Comparison of ENCODE assay signal across 8 cellular contexts in the genomic region with DNA sequence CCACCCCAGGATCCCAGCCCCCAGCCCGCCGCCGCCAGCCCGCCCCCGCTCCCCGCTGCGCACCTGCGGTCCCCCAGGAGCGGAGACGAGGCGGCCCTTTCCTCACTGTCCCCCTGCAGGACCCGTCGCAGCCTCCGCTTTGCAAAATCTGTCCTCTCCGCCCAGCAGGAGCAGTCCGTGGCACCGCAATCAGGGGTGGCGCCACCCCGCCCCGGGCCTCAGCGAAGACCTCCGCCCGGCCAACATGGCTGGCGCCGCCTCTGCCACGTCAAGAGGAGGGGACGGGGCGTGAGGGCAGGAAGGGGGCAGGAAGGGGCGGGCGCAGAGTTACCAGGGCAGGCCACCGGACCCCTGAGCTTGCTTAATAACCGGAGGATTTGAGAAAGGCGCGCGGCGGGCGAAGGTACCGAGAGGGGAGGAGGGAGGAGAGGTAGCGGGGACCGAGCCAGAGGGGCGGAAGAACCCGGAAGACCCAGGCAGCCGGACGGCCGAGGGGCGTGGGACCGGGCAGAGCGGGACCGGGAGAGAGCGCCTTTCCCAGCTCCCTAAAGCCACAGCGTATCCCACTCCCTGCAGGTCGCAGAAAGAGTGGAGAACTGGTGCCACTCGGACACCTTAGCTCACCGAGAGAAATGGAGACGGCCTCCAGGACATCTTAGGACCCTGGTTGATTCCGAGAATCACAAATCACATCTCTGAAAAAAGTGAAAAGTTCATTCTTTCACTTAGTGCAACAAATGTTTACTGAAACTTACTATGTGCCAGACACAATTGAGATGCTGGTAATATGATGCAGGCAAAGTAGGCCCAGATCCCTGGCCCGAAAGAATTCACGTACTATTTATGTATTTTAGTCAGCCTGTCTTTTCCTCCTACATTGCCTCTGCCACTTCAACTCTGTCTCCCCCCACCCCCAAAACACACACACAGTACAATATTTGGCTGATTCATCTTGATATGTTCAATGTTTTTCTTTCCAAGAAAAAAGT. TPM values are rescaled to one million over a fixed set of nuclear protein-coding genes. Genes with fewer than 3 reads are reported as not detected.
A peak's percentile ranks its signal among the peaks of the same experiment; 100 is the strongest.
DNase-seq lines count a peak whose midpoint lies in the region; ATAC-seq, FAIRE-seq and TF ChIP-seq lines count a peak whose summit lies in the region.

SEC23A (minus strand) TSS at position 267 of the 989 bp plus-strand sequence. CDS start 7,117 bp downstream, outside the sequence.

- ATAC-seq in HG02840 (IDR thresholded peaks at IDR 0.05; ENCODE audit: low FRiP score, unreplicated experiment), result peak; percentile 91
- ATAC-seq in T-cell (replicated peaks in 1 of 4), result peak; percentile 96 to 98 (median 97)
- peak; percentile 98 to 99 (median 99) for ATAC-seq in heart right ventricle
- ATAC-seq in upper lobe of right lung, result peak; percentile 99

- intact Hi-C loops in heart right ventricle (cut with DNase I), result loop anchor here in 7 of 10 donors (2.0 to 10.0 kb wide), 7 partner anchors 69 to 330 kb away; partner anchors contain the start of genes FBXO33 (in 4 of the 7), PNN (in 3 of the 7) and TRAPPC6B (in 3 of the 7)
- intact Hi-C loops in upper lobe of right lung (cut with DNase I), result no loop called here

- H3K4me3 Mint-ChIP-seq in T-cell (peak within 1 kb of the TSS; percentile 93 to 97 (median 95)), progenitor cell of endocrine pancreas (ENCODE audit: low read depth) (peak within 1 kb of the TSS; percentile 90)

- TF ChIP-seq POLR2A in GM12892 (IDR thresholded peaks at IDR 0.05; ENCODE audit: low read depth, low read length), result peak; percentile 80; the same call in 1 of the 2 replicates

- TF ChIP-seq CTCF in heart right ventricle (IDR thresholded peaks at IDR 0.05) (peak in 2 of 9 donors; percentile 10 to 18), progenitor cell of endocrine pancreas (IDR thresholded peaks at IDR 0.05; ENCODE audit: unreplicated experiment) (peak; percentile 17), upper lobe of right lung (IDR thresholded peaks at IDR 0.05) (no peak)

- peaks cover 0 to 4% (median 0%) of the 10 kb centered on the region in 9 donors for H3K36me3 ChIP-seq in heart right ventricle
- H3K36me3 ChIP-seq in upper lobe of right lung, result no peaks in the 10 kb centered on the region

- H3K4me1 Mint-ChIP-seq in T-cell (peaks cover 40 to 48% (median 44%) of the 10 kb centered on the region in 3 donors), progenitor cell of endocrine pancreas (ENCODE audit: low read depth) (peaks cover 20% of the 10 kb centered on the region)

- H3K9me3 ChIP-seq in heart right ventricle (no peaks in the 10 kb centered on the region), upper lobe of right lung (no peaks in the 10 kb centered on the region)

- peak; percentile 83 for FAIRE-seq in GM12892 (lab: Jason Lieb, UNC)

- H3K4me3 ChIP-seq in heart right ventricle (peak within 1 kb of the TSS; percentile 78 to 97 (median 86)), upper lobe of right lung (peak within 1 kb of the TSS; percentile 94)

- H3K27me3 ChIP-seq in heart right ventricle (no peaks in the 10 kb centered on the region), upper lobe of right lung (no peaks in the 10 kb centered on the region)

- H3K27me3 Mint-ChIP-seq in T-cell (no peaks in the 10 kb centered on the region), progenitor cell of endocrine pancreas (no peaks in the 10 kb centered on the region)

- H3K36me3 Mint-ChIP-seq in T-cell, result no peaks in the 10 kb centered on the region
- H3K36me3 Mint-ChIP-seq in progenitor cell of endocrine pancreas (ENCODE audit: insufficient read depth), result peaks cover 3% of the 10 kb centered on the region

- WGBS in adipose tissue, 3 donors, result 1% methylated on average over 47 to 58 of the region's 58 CpGs
- WGBS in heart right ventricle, 2 donors, result 1% methylated on average over 45 to 58 of the region's 58 CpGs

- CTCF ChIA-PET in T-cell (lab: Charles Lee), result interaction anchor here (0.6 to 2.7 kb wide), 6 partner anchors 11 to 164 kb away, joined by 3 to 15 read pairs (median 3); partner anchors contain the start of genes GEMIN2 (in 1 of the 2) and TRAPPC6B (in 1 of the 2)

- DNase-seq in GM12892 (ENCODE audit: insufficient read length) (peak; percentile 79), NCI-H1436 (lab: John Stamatoyannopoulos, UW) (peak; percentile 79), T-cell (peak; percentile 67 to 85 (median 78)), heart right ventricle (peak; percentile 91 to 92), progenitor cell of endocrine pancreas (ENCODE audit: low spot score, unreplicated experiment) (peak; percentile 85), upper lobe of right lung (peak; percentile 96)

- POLR2A ChIA-PET in T-cell (lab: Charles Lee), result interaction anchor here (0.5 to 4.0 kb wide), 12 partner anchors 11 to 602 kb away, joined by 3 to 24 read pairs (median 4); partner anchors contain the start of genes PNN (in 2 of the 2), GEMIN2 (in 1 of the 2) and TRAPPC6B (in 1 of the 2)

- H3K4me1 ChIP-seq in heart right ventricle (peaks cover 2 to 52% (median 48%) of the 10 kb centered on the region in 9 donors), upper lobe of right lung (peaks cover 25% of the 10 kb centered on the region)

- H3K27ac Mint-ChIP-seq in T-cell (peak within 1 kb of the TSS; percentile 96 to 98), progenitor cell of endocrine pancreas (peak within 1 kb of the TSS; percentile 98)

- H3K9me3 Mint-ChIP-seq in T-cell (no peaks in the 10 kb centered on the region), progenitor cell of endocrine pancreas (ENCODE audit: low read depth) (no peaks in the 10 kb centered on the region)

- H3K27ac ChIP-seq in adipose tissue (ENCODE audit: low read depth, low read length) (peak within 1 kb of the TSS; percentile 40), heart right ventricle (peak within 1 kb of the TSS; percentile 84 to 99 (median 98)), upper lobe of right lung (peak within 1 kb of the TSS; percentile 97)

RNA-seq across cellular contexts. Expression of gene SEC23A, which starts in this region (rescaled TPM):
- 38.5 TPM for polyA plus RNA-seq in GM12892 (2012; ENCODE audit: missing spikeins)
- 10 to 100 TPM; 42.5 to 58.2 (median 49.3) TPM for total RNA-seq in T-cell
- 10 to 100 TPM in 2 of 3 donors, 1 to 10 TPM in 1; 6.5 to 40.5 (median 36.5) TPM for polyA plus RNA-seq in adipose tissue
- total RNA-seq in heart right ventricle, result 100 to 1,000 TPM in 1 of 10 donors, 10 to 100 TPM in 9; 70.0 to 113 (median 82.9) TPM
- polyA plus RNA-seq in heart right ventricle, result 10 to 100 TPM; 12.1 to 36.6 TPM
- total RNA-seq in progenitor cell of endocrine pancreas, result 61.9 and 69.5 TPM in 2 replicates
- 61.0 TPM for total RNA-seq in upper lobe of right lung

Comparison
In these comparisons a context has a peak if more than half of its experiments do, and no peak if none do; other contexts are left out.
1. Peak in every context shown above with its lines: DNase-seq, ATAC-seq, H3K4me3 ChIP-seq and H3K27ac ChIP-seq.
2. H3K27ac ChIP-seq: peak in every context shown above with its lines; median percentile 98 in heart right ventricle; 97 in upper lobe of right lung; 40 in adipose tissue.